In the genomic region with DNA sequence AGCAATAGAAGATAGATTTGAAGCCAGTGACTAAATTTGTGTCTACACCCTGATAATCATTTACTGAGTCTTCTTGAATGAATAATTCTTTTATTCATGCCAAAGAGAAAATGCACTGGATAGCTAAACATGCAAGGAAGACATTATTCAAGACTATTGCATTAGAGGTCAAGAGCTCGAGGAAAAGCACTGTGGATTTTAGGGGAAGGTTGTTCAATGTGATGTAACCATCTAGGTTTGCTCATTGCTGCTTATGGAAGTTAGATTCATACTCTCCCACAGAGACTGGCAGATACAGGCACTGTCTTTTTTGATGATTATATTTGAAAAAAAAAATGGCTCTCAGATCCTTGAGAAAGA, we compare ENCODE assay signal across 17 cellular contexts.
"Had no signal": no experiment of that assay in that cellular context is flagged by ENCODE, and none has a peak within 500 bp of the region (broad histone marks: within the 10 kb centered on the region; RNA-seq: fewer than 3 reads in every experiment).

No MANE protein-coding gene starts in this region.

- H3K36me3 Mint-ChIP-seq: activated CD8-positive, alpha-beta memory T cell treated with anti-CD3 and anti-CD28 coated beads, Interleukin-2, amount 10 ng/mL, durations not matched to agents 7 days and 5 days; activated naive CD4-positive, alpha-beta T cell treated with anti-CD3 and anti-CD28 coated beads, Interleukin-2, amount 50 U/mL, for 24 hours; brain; WTC11 had no signal

- H3K27me3 ChIP-seq: ascending aorta had no signal

- H3K9me3 Mint-ChIP-seq: activated T-helper 1 cell treated with anti-CD3 and anti-CD28 coated beads, Interleukin-12 subunit alpha, Interleukin-12 subunit beta, Interleukin-2, Interleukin-4 antibody, amounts not matched to agents 30 ng/mL and 10 ng/mL and 1 ng/mL, durations not matched to agents 14 hours and 24 hours and 36 hours; brain; T-helper 1 cell treated with Interleukin-12 subunit alpha and Interleukin-12 subunit beta and Interleukin-4 antibody, amounts not matched to agents 30 μg/mL and 1 μg/mL, for 36 hours had no signal

- H3K4me3 ChIP-seq: ascending aorta, PC-9 had no signal

- H3K9me3 ChIP-seq: ascending aorta had no signal

- H3K36me3 ChIP-seq: ascending aorta had no signal

- H3K27ac Mint-ChIP-seq: activated CD8-positive, alpha-beta memory T cell treated with anti-CD3 and anti-CD28 coated beads, Interleukin-2, amount 10 ng/mL, durations not matched to agents 7 days and 5 days; activated naive CD4-positive, alpha-beta T cell treated with anti-CD3 and anti-CD28 coated beads, Interleukin-2, amount 50 U/mL, for 24 hours; activated T-cell treated with anti-CD3 and anti-CD28 coated beads, Interleukin-2, amount 50 U/mL, for 24 hours; activated T-helper 1 cell treated with anti-CD3 and anti-CD28 coated beads, Interleukin-12 subunit alpha, Interleukin-12 subunit beta, Interleukin-2, Interleukin-4 antibody, amounts not matched to agents 30 ng/mL and 10 ng/mL and 1 ng/mL, durations not matched to agents 14 hours and 24 hours and 36 hours; brain; T-helper 1 cell treated with Interleukin-12 subunit alpha and Interleukin-12 subunit beta and Interleukin-4 antibody, amounts not matched to agents 30 μg/mL and 1 μg/mL, for 36 hours; WTC11 had no signal

- H3K4me1 Mint-ChIP-seq: activated CD8-positive, alpha-beta memory T cell treated with anti-CD3 and anti-CD28 coated beads, Interleukin-2, amount 10 ng/mL, durations not matched to agents 7 days and 5 days; activated naive CD4-positive, alpha-beta T cell treated with anti-CD3 and anti-CD28 coated beads, Interleukin-2, amount 50 U/mL, for 24 hours; brain; WTC11 had no signal

- ATAC-seq: activated CD8-positive, alpha-beta memory T cell treated with anti-CD3 and anti-CD28 coated beads, Interleukin-2, amount 10 ng/mL, durations not matched to agents 7 days and 5 days had no signal

- H2AFZ ChIP-seq: PC-9 had no signal

- H3K27ac ChIP-seq: ascending aorta, PC-9 had no signal

- H3K4me3 Mint-ChIP-seq: activated CD8-positive, alpha-beta memory T cell treated with anti-CD3 and anti-CD28 coated beads, Interleukin-2, amount 10 ng/mL, durations not matched to agents 7 days and 5 days; activated naive CD4-positive, alpha-beta T cell treated with anti-CD3 and anti-CD28 coated beads, Interleukin-2, amount 50 U/mL, for 24 hours; activated T-cell treated with anti-CD3 and anti-CD28 coated beads, Interleukin-2, amount 50 U/mL, for 24 hours; activated T-helper 1 cell treated with anti-CD3 and anti-CD28 coated beads, Interleukin-12 subunit alpha, Interleukin-12 subunit beta, Interleukin-2, Interleukin-4 antibody, amounts not matched to agents 30 ng/mL and 10 ng/mL and 1 ng/mL, durations not matched to agents 14 hours and 24 hours and 36 hours; brain; T-helper 1 cell treated with Interleukin-12 subunit alpha and Interleukin-12 subunit beta and Interleukin-4 antibody, amounts not matched to agents 30 μg/mL and 1 μg/mL, for 36 hours; WTC11 had no signal

- H3K4me2 ChIP-seq: PC-9 had no signal

- DNase-seq: activated CD4-positive, alpha-beta T cell treated with anti-CD3 and anti-CD28 coated beads for 48 hours; activated CD4-positive, alpha-beta T cell treated with anti-CD3 and anti-CD28 coated beads, Interleukin-2, amount 50 U/mL, for 48 hours; activated CD4-positive, CD25-positive, alpha-beta regulatory T cell treated with anti-CD3 and anti-CD28 coated beads, Interleukin-2, amount 50 U/mL, for 72 hours; activated CD8-positive, alpha-beta memory T cell treated with anti-CD3 and anti-CD28 coated beads, Interleukin-2, amount 10 ng/mL, durations not matched to agents 7 days and 5 days; activated effector memory CD4-positive, alpha-beta T cell treated with Interleukin-2 at 50 U/mL for 16 hours; activated naive CD4-positive, alpha-beta T cell; activated T-cell treated with anti-CD3 and anti-CD28 coated beads, Interleukin-2, amount 50 U/mL, for 24 hours; amniotic stem cell; NCI-H1436 treated with DMSO at 0.1 percent for 48 hours; NCI-H187; PC-9 had no signal

- H3K4me1 ChIP-seq: ascending aorta had no signal

- H3K27me3 Mint-ChIP-seq: activated CD8-positive, alpha-beta memory T cell treated with anti-CD3 and anti-CD28 coated beads, Interleukin-2, amount 10 ng/mL, durations not matched to agents 7 days and 5 days; activated naive CD4-positive, alpha-beta T cell treated with anti-CD3 and anti-CD28 coated beads, Interleukin-2, amount 50 U/mL, for 24 hours; activated T-cell treated with anti-CD3 and anti-CD28 coated beads, Interleukin-2, amount 50 U/mL, for 24 hours had no signal
